In the genomic region with DNA sequence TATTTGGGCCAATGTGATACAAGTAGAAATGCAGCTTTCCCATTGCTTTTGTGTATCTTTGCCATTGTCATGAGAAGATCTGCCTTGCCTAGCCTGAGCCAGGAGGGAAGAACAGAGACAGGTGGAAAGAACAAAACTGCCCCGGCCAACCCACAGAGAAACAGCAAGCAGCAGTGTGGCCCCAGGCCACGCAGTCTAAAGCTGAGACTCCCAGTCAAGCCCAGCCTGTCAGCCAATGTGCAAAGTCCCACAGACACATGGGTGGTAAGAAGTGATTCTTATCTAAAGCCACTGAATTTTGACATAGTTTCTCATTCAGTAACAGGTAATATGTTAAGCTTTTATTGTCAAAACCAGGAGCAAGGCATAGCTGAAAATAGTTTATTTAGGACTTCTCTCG, we compare ENCODE assay signal across 19 cellular contexts.
A peak's percentile ranks its signal among the peaks of the same experiment; 100 is the strongest.
DNase-seq lines count a peak whose midpoint lies in the region; ATAC-seq and TF ChIP-seq lines count a peak whose summit lies in the region.
"Had no signal": no experiment of that assay in that cellular context is flagged by ENCODE, and none has a peak within 500 bp of the region (broad histone marks: within the 10 kb centered on the region; RNA-seq: fewer than 3 reads in every experiment).

No MANE protein-coding gene starts in this region.

- H3K9me3 ChIP-seq in HUES48 (ENCODE audit: control insufficient read depth, insufficient read depth, low read length) (no peaks in the 10 kb centered on the region), PC-9 (ENCODE audit: insufficient read depth, low read depth) (no peaks in the 10 kb centered on the region), hepatocyte (ENCODE audit: low read depth) (no peaks in the 10 kb centered on the region), osteoblast (ENCODE audit: low read depth, low read length) (no peaks in the 10 kb centered on the region)

- H3K79me2 ChIP-seq in PC-9 (ENCODE audit: low read depth): no peaks in the 10 kb centered on the region
- H3K79me2 ChIP-seq in hepatocyte: no peaks in the 10 kb centered on the region
- H3K79me2 ChIP-seq in osteoblast (ENCODE audit: insufficient read depth, low read length): no peaks in the 10 kb centered on the region

- TF ChIP-seq POLR2A in lower leg skin (IDR thresholded peaks at IDR 0.05): no peak

- no peaks in the 10 kb centered on the region for H3K27me3 ChIP-seq in HUES48 (ENCODE audit: control insufficient read depth, insufficient read depth, low read length)
- no peaks in the 10 kb centered on the region for H3K27me3 ChIP-seq in PC-9 (ENCODE audit: insufficient read depth, low read depth)
- H3K27me3 ChIP-seq in hepatocyte: no peaks in the 10 kb centered on the region
- H3K27me3 ChIP-seq in osteoblast (ENCODE audit: insufficient read depth, low read length): no peaks in the 10 kb centered on the region

- CTCF ChIA-PET in PC-9 (lab: Charles Lee): no interaction called here

- no peaks in the 10 kb centered on the region for H3F3A ChIP-seq in PC-9 (ENCODE audit: insufficient read depth, low read depth)

- H3K9me2 ChIP-seq in PC-9 (ENCODE audit: insufficient read depth) (no peaks in the 10 kb centered on the region), hepatocyte (replicated peaks; ENCODE audit: insufficient read depth) (no peaks in the 10 kb centered on the region)

- no peak for DNase-seq in PC-9
- DNase-seq in hepatocyte (ENCODE audit: low spot score): peak; percentile 9
- no peak for DNase-seq in osteoblast (ENCODE audit: insufficient read length, low spot score, missing footprints)
- DNase-seq in SHP77 (lab: John Stamatoyannopoulos, UW): no peak
- no peak for DNase-seq in lower leg skin (ENCODE audit: low spot score in 2 of 2)
- DNase-seq in hypothalamus (lab: John Stamatoyannopoulos, UW): no peak
- DNase-seq: AML-193, DMS79, GM23248, Karpas-422, NCI-H1417 treated with DMSO at 0.1 percent for 48 hours, NCI-H187 treated with DMSO at 0.1 percent for 48 hours, NCI-H2227 treated with DMSO at 0.1 percent for 48 hours, NCI-H524 treated with DMSO at 0.1 percent for 48 hours, T-helper 1 cell had no signal

- TF ChIP-seq CTCF in PC-9 (conservative IDR thresholded peaks at IDR 0.05) (no peak), hepatocyte (IDR thresholded peaks at IDR 0.05; ENCODE audit: poor library complexity) (no peak), osteoblast (IDR thresholded peaks at IDR 0.05; ENCODE audit: extremely low read depth, low read depth, low read length) (no peak), lower leg skin (IDR thresholded peaks at IDR 0.05) (no peak)

- BruUV-seq in PC-9 (replicated peaks; lab: Mats Ljungman, UMichigan): no TSS peak

- 72% methylated on average over 3 of the region's 3 CpGs for WGBS in hepatocyte (ENCODE audit: low lambda C conversion rate, missing lambda C conversion rate)
- WGBS in lower leg skin, 2 donors: 71 to 82% methylated on average over 3 of the region's 3 CpGs

- no peaks in the 10 kb centered on the region for H4K20me1 ChIP-seq in PC-9 (ENCODE audit: insufficient read depth)
- H4K20me1 ChIP-seq in hepatocyte (ENCODE audit: insufficient read depth, poor library complexity, severe bottlenecking): no peaks in the 10 kb centered on the region
- no peaks in the 10 kb centered on the region for H4K20me1 ChIP-seq in osteoblast (ENCODE audit: insufficient read depth, low read length)

- intact Hi-C loops in PC-9 (cut with micrococcal nuclease; ENCODE audit: unreplicated experiment) (no loop called here), lower leg skin (cut with DNase I; ENCODE audit: low total_unique reads) (no loop called here)

- H2AFZ ChIP-seq in PC-9: 0 out of 2 replicates have a peak overlapping the region, but pooled peaks have one; percentile 64
- H2AFZ ChIP-seq in hepatocyte: no peak overlapping the region
- peak overlapping the region; percentile 11 for H2AFZ ChIP-seq in osteoblast (ENCODE audit: low read length)

- peak overlapping the region; percentile 5 for H3K27ac ChIP-seq in HUES48 (ENCODE audit: low read depth, low read length)
- no peak overlapping the region for H3K27ac ChIP-seq in PC-9
- H3K27ac ChIP-seq in hepatocyte: peak overlapping the region; percentile 30
- H3K27ac ChIP-seq in osteoblast (ENCODE audit: low read depth, low read length): no peak overlapping the region
- H3K27ac ChIP-seq: C4-2B, GM23248 had no signal

- no peak for ATAC-seq in GM19467 (IDR thresholded peaks at IDR 0.05; ENCODE audit: unreplicated experiment)
- ATAC-seq: Panc1 had no signal

- H3K4me3 ChIP-seq in HUES48 (ENCODE audit: low read depth, low read length): no peak overlapping the region
- H3K4me3 ChIP-seq in PC-9: no peak overlapping the region
- H3K4me3 ChIP-seq in hepatocyte: no peak overlapping the region
- H3K4me3 ChIP-seq in osteoblast (ENCODE audit: insufficient read depth, low read length): no peak overlapping the region
- no peak overlapping the region for H3K4me3 ChIP-seq in lower leg skin (ENCODE audit: low read depth, poor library complexity, severe bottlenecking)
- H3K4me3 ChIP-seq: GM23248 had no signal

- no peak overlapping the region for H3K9ac ChIP-seq in HUES48 (ENCODE audit: low read depth, low read length)
- H3K9ac ChIP-seq: GM23248 had no signal

- H3K36me3 ChIP-seq in HUES48 (ENCODE audit: control insufficient read depth, insufficient read depth, low read length) (no peaks in the 10 kb centered on the region), PC-9 (ENCODE audit: low read depth) (no peaks in the 10 kb centered on the region), hepatocyte (replicated peaks; ENCODE audit: insufficient read depth, low read depth) (no peaks in the 10 kb centered on the region), osteoblast (ENCODE audit: insufficient read depth, low read length) (no peaks in the 10 kb centered on the region)

- POLR2A ChIA-PET in PC-9 (lab: Charles Lee; ENCODE audit: unreplicated experiment): no interaction called here

- H3K4me1 ChIP-seq in HUES48 (ENCODE audit: control insufficient read depth, insufficient read depth, low read length) (peaks cover 48% of the 10 kb centered on the region), PC-9 (replicated peaks; ENCODE audit: insufficient read depth) (no peaks in the 10 kb centered on the region), hepatocyte (ENCODE audit: insufficient read depth) (no peaks in the 10 kb centered on the region), osteoblast (ENCODE audit: insufficient read depth, low read length) (peaks cover 12% of the 10 kb centered on the region)

- H3K4me2 ChIP-seq in PC-9 (no peak overlapping the region), hepatocyte (no peak overlapping the region), osteoblast (ENCODE audit: insufficient read depth, low read length) (no peak overlapping the region)

Comparison
In these comparisons a context has a peak if more than half of its experiments do, and no peak if none do; other contexts are left out.
1. H3K27ac ChIP-seq: peak in HUES48 (single experiment) and hepatocyte (single experiment); none in PC-9 (single experiment) and osteoblast (single experiment).